Comparison of ENCODE assay signal across 17 cellular contexts in genomic region chr16:1230471-1231212, GRCh38. TPM values are rescaled to one million over a fixed set of nuclear protein-coding genes. Genes with fewer than 3 reads are reported as not detected.
"Had no signal": no experiment of that assay in that cellular context is flagged by ENCODE, and none has a peak within 500 bp of the region (broad histone marks: within the 10 kb centered on the region; RNA-seq: fewer than 3 reads in every experiment).

No MANE protein-coding gene starts in this region.

RNA-seq across cellular contexts. Expression of gene TPSB2, which starts 0.7 kb away (rescaled TPM):
- total RNA-seq: activated B cell treated with CpG ODN at 0.5 μM for 24 hours; activated CD4-positive, alpha-beta memory T cell treated with anti-CD3 and anti-CD28 coated beads for 36 hours; activated CD4-positive, alpha-beta T cell treated with anti-CD3 and anti-CD28 coated beads, Interleukin-2, amount 10 ng/mL, durations not matched to agents 24 days and 14 days; activated CD8-positive, alpha-beta memory T cell treated with anti-CD3 and anti-CD28 coated beads for 36 hours; activated CD8-positive, alpha-beta T cell treated with anti-CD3 and anti-CD28 coated beads for 36 hours; activated naive CD8-positive, alpha-beta T cell treated with anti-CD3 and anti-CD28 coated beads, Interleukin-2, amount 10 ng/mL, durations not matched to agents 7 days and 5 days; activated T-helper 1 cell treated with anti-CD3 and anti-CD28 coated beads, Interleukin-12 subunit alpha, Interleukin-12 subunit beta, Interleukin-2, Interleukin-4 antibody, amounts not matched to agents 30 ng/mL and 10 ng/mL and 1 ng/mL, durations not matched to agents 14 hours and 24 hours and 36 hours; activated T-helper 17 cell treated with anti-CD3 and anti-CD28 coated beads, Interleukin-2, amount 50 U/mL, for 72 hours; ascending aorta; bronchial epithelial cell; cardiac muscle cell; T-helper 1 cell treated with Interleukin-12 subunit alpha and Interleukin-12 subunit beta and Interleukin-4 antibody, amounts not matched to agents 30 ng/mL and 1 ng/mL, for 36 hours; T-helper 17 cell; T-helper 2 cell treated with Interferon-gamma antibody and Interleukin-4, amounts not matched to agents 100 ng/mL and 5 ng/mL, for 36 hours had no signal
- polyA plus RNA-seq: cardiac muscle cell had no signal

RNA-seq across cellular contexts. Expression of gene TPSG1, which starts 5.6 kb away (rescaled TPM):
- total RNA-seq: activated B cell treated with CpG ODN at 0.5 μM for 24 hours; activated CD4-positive, alpha-beta memory T cell treated with anti-CD3 and anti-CD28 coated beads for 36 hours; activated CD4-positive, alpha-beta T cell treated with anti-CD3 and anti-CD28 coated beads, Interleukin-2, amount 10 ng/mL, durations not matched to agents 24 days and 14 days; activated CD8-positive, alpha-beta memory T cell treated with anti-CD3 and anti-CD28 coated beads for 36 hours; activated CD8-positive, alpha-beta T cell treated with anti-CD3 and anti-CD28 coated beads for 36 hours; activated naive CD8-positive, alpha-beta T cell treated with anti-CD3 and anti-CD28 coated beads, Interleukin-2, amount 10 ng/mL, durations not matched to agents 7 days and 5 days; activated T-cell treated with anti-CD3 and anti-CD28 coated beads, Interleukin-2, amount 50 U/mL, for 4 hours; activated T-helper 1 cell treated with anti-CD3 and anti-CD28 coated beads, Interleukin-12 subunit alpha, Interleukin-12 subunit beta, Interleukin-2, Interleukin-4 antibody, amounts not matched to agents 30 ng/mL and 10 ng/mL and 1 ng/mL, durations not matched to agents 14 hours and 24 hours and 36 hours; activated T-helper 17 cell treated with anti-CD3 and anti-CD28 coated beads, Interleukin-2, amount 50 U/mL, for 72 hours; ascending aorta; bronchial epithelial cell; cardiac muscle cell; T-cell; T-helper 1 cell treated with Interleukin-12 subunit alpha and Interleukin-12 subunit beta and Interleukin-4 antibody, amounts not matched to agents 30 ng/mL and 1 ng/mL, for 36 hours; T-helper 17 cell; T-helper 2 cell treated with Interferon-gamma antibody and Interleukin-4, amounts not matched to agents 100 ng/mL and 5 ng/mL, for 36 hours had no signal

RNA-seq across cellular contexts. Expression of gene TPSAB1, which starts 9.9 kb away (rescaled TPM):
- total RNA-seq: activated B cell treated with CpG ODN at 0.5 μM for 24 hours; activated CD4-positive, alpha-beta memory T cell treated with anti-CD3 and anti-CD28 coated beads for 36 hours; activated CD4-positive, alpha-beta T cell treated with anti-CD3 and anti-CD28 coated beads, Interleukin-2, amount 10 ng/mL, durations not matched to agents 24 days and 14 days; activated CD8-positive, alpha-beta memory T cell treated with anti-CD3 and anti-CD28 coated beads for 36 hours; activated CD8-positive, alpha-beta T cell treated with anti-CD3 and anti-CD28 coated beads for 36 hours; activated naive CD8-positive, alpha-beta T cell treated with anti-CD3 and anti-CD28 coated beads, Interleukin-2, amount 10 ng/mL, durations not matched to agents 7 days and 5 days; activated T-helper 1 cell treated with anti-CD3 and anti-CD28 coated beads, Interleukin-12 subunit alpha, Interleukin-12 subunit beta, Interleukin-2, Interleukin-4 antibody, amounts not matched to agents 30 ng/mL and 10 ng/mL and 1 ng/mL, durations not matched to agents 14 hours and 24 hours and 36 hours; bronchial epithelial cell; cardiac muscle cell; T-helper 1 cell treated with Interleukin-12 subunit alpha and Interleukin-12 subunit beta and Interleukin-4 antibody, amounts not matched to agents 30 ng/mL and 1 ng/mL, for 36 hours; T-helper 17 cell; T-helper 2 cell treated with Interferon-gamma antibody and Interleukin-4, amounts not matched to agents 100 ng/mL and 5 ng/mL, for 36 hours had no signal
- polyA plus RNA-seq: cardiac muscle cell had no signal

RNA-seq across cellular contexts. Expression of gene TPSD1, which starts 25.2 kb away (rescaled TPM):
- total RNA-seq: activated B cell treated with CpG ODN at 0.5 μM for 24 hours; activated CD4-positive, alpha-beta memory T cell treated with anti-CD3 and anti-CD28 coated beads for 36 hours; activated CD4-positive, alpha-beta T cell treated with anti-CD3 and anti-CD28 coated beads, Interleukin-2, amount 10 ng/mL, durations not matched to agents 24 days and 14 days; activated CD8-positive, alpha-beta memory T cell treated with anti-CD3 and anti-CD28 coated beads for 36 hours; activated CD8-positive, alpha-beta T cell treated with anti-CD3 and anti-CD28 coated beads for 36 hours; activated naive CD8-positive, alpha-beta T cell treated with anti-CD3 and anti-CD28 coated beads, Interleukin-2, amount 10 ng/mL, durations not matched to agents 7 days and 5 days; activated T-cell treated with anti-CD3 and anti-CD28 coated beads, Interleukin-2, amount 50 U/mL, for 72 hours; activated T-helper 1 cell treated with anti-CD3 and anti-CD28 coated beads, Interleukin-12 subunit alpha, Interleukin-12 subunit beta, Interleukin-2, Interleukin-4 antibody, amounts not matched to agents 30 ng/mL and 10 ng/mL and 1 ng/mL, durations not matched to agents 14 hours and 24 hours and 36 hours; activated T-helper 17 cell treated with anti-CD3 and anti-CD28 coated beads, Interleukin-2, amount 50 U/mL, for 72 hours; bronchial epithelial cell; cardiac muscle cell; T-helper 1 cell treated with Interleukin-12 subunit alpha and Interleukin-12 subunit beta and Interleukin-4 antibody, amounts not matched to agents 30 ng/mL and 1 ng/mL, for 36 hours; T-helper 17 cell; T-helper 2 cell treated with Interferon-gamma antibody and Interleukin-4, amounts not matched to agents 100 ng/mL and 5 ng/mL, for 36 hours had no signal
- polyA plus RNA-seq: cardiac muscle cell had no signal
